ENCODE assay signal across 8 cellular contexts in genomic region chr12:3752096-3752709, GRCh38. TPM values are rescaled to one million over a fixed set of nuclear protein-coding genes. Genes with fewer than 3 reads are reported as not detected.
DNase-seq lines count a peak whose midpoint lies in the region; ATAC-seq, FAIRE-seq and TF ChIP-seq lines count a peak whose summit lies in the region.

No MANE protein-coding gene starts in this region.

- CTCF ChIA-PET in SK-N-SH (lab: Yijun Ruan, JAX) = interaction anchor here (0.6 to 1.7 kb wide), 8 partner anchors 8 to 452 kb away, joined by 3 to 12 read pairs (median 4); no protein-coding TSS in a partner anchor
- CTCF ChIA-PET in activated naive CD4-positive, alpha-beta T cell treated with anti-CD3 and anti-CD28 coated beads, Interleukin-2, amount 10 ng/mL, durations not matched to agents 7 days and 5 days (lab: Charles Lee) = interaction anchor here (1.2 to 2.1 kb wide), 4 partner anchors 12 to 452 kb away, joined by 3 to 8 read pairs (median 4); no protein-coding TSS in a partner anchor

- no peak for TF ChIP-seq CTCF in SK-N-SH (IDR thresholded peaks at IDR 0.05)
- no peak for TF ChIP-seq CTCF in keratinocyte (optimal IDR thresholded peaks at IDR 0.05 in 1 of 3, IDR thresholded peaks at IDR 0.05 in 1 of 3, conservative IDR thresholded peaks at IDR 0.05 in 1 of 3; ENCODE audit: extremely low read depth in 1 of 3, insufficient read depth in 2 of 3, low read length in 3 of 3)

- H3K79me2 ChIP-seq in SK-N-SH (ENCODE audit: insufficient read depth) (no peaks in the 10 kb centered on the region), keratinocyte (ENCODE audit: control insufficient read depth, insufficient read depth, low read length) (no peaks in the 10 kb centered on the region)

- peak overlapping the region; percentile 80 for H3K4me3 Mint-ChIP-seq in activated naive CD4-positive, alpha-beta T cell treated with anti-CD3 and anti-CD28 coated beads, Interleukin-2, amount 10 ng/mL, durations not matched to agents 7 days and 5 days

- H3K4me2 ChIP-seq in SK-N-SH (no peak overlapping the region), keratinocyte (ENCODE audit: control insufficient read depth, extremely low read depth, insufficient read depth, low read depth, low read length) (no peak overlapping the region)

- H2AFZ ChIP-seq in SK-N-SH (ENCODE audit: low read depth) = no peak overlapping the region
- H2AFZ ChIP-seq in keratinocyte (ENCODE audit: control insufficient read depth, low read length) = peak overlapping the region; percentile 56

- H3K4me1 Mint-ChIP-seq in activated naive CD4-positive, alpha-beta T cell treated with anti-CD3 and anti-CD28 coated beads, Interleukin-2, amount 10 ng/mL, durations not matched to agents 7 days and 5 days = peaks cover 63% of the 10 kb centered on the region

- TF ChIP-seq RAD21 in SK-N-SH (IDR thresholded peaks at IDR 0.05; ENCODE audit: low read length) = no peak

- H3K9me3 Mint-ChIP-seq in activated naive CD4-positive, alpha-beta T cell treated with anti-CD3 and anti-CD28 coated beads, Interleukin-2, amount 10 ng/mL, durations not matched to agents 7 days and 5 days = no peaks in the 10 kb centered on the region

- POLR2A ChIA-PET in SK-N-SH (lab: Yijun Ruan, JAX) = no interaction called here

- no peaks in the 10 kb centered on the region for H3K36me3 ChIP-seq in SK-N-SH (replicated peaks in 1 of 2; ENCODE audit: control insufficient read depth in 1 of 2, insufficient read depth in 2 of 2, low read length in 1 of 2)
- H3K36me3 ChIP-seq in keratinocyte (ENCODE audit: control insufficient read depth in 2 of 2, extremely low read depth in 1 of 2, insufficient read depth in 2 of 2, low read length in 2 of 2) = no peaks in the 10 kb centered on the region

- H3K36me3 Mint-ChIP-seq in activated naive CD4-positive, alpha-beta T cell treated with anti-CD3 and anti-CD28 coated beads, Interleukin-2, amount 10 ng/mL, durations not matched to agents 7 days and 5 days = peaks cover 28% of the 10 kb centered on the region

- H3K9me1 ChIP-seq in keratinocyte (ENCODE audit: control insufficient read depth, extremely low read depth, insufficient read depth, low read length) = no peaks in the 10 kb centered on the region

- DNase-seq in SK-N-SH = peak; percentile 31
- peak; percentile 73 for DNase-seq in RPMI7951 (ENCODE audit: low read depth)
- DNase-seq in activated naive CD4-positive, alpha-beta T cell treated with anti-CD3 and anti-CD28 coated beads, Interleukin-2, amount 10 ng/mL, durations not matched to agents 7 days and 5 days = peak; percentile 81
- DNase-seq in keratinocyte (ENCODE audit: low read depth, low spot score) = no peak
- peak; percentile 70 to 73 for DNase-seq in stimulated activated CD4-positive, alpha-beta T cell treated with anti-CD3 and anti-CD28 coated beads, Interleukin-2, amount 100 ng/mL, for 24 hours
- DNase-seq in hippocampal formation (lab: John Stamatoyannopoulos, UW) = no peak

- H3F3A ChIP-seq in SK-N-SH (replicated peaks; ENCODE audit: insufficient read depth) = no peaks in the 10 kb centered on the region

- no peak for TF ChIP-seq EP300 in SK-N-SH (IDR thresholded peaks at IDR 0.05; ENCODE audit: borderline replicate concordance in 1 of 2, low read depth in 1 of 2, low read length in 1 of 2)

- ATAC-seq in SK-N-SH treated with all-trans-retinoic acid at 6 μM for 48 hours (no peak; the same call in 2 of the 3 replicates), HG03060 (IDR thresholded peaks at IDR 0.05; ENCODE audit: low read depth, unreplicated experiment) (peak; percentile 31)

- no peak for FAIRE-seq in keratinocyte (lab: Jason Lieb, UNC)

- no peak overlapping the region for H3K4me3 ChIP-seq in SK-N-SH (ENCODE audit: low read depth in 2 of 2, low read length in 1 of 2)
- H3K4me3 ChIP-seq in keratinocyte (ENCODE audit: control insufficient read depth in 2 of 3, extremely low read depth in 1 of 3, insufficient read depth in 2 of 3, low read depth in 1 of 3, low read length in 3 of 3) = no peak overlapping the region

- 81% methylated on average over 18 of the region's 18 CpGs for WGBS in SK-N-SH (ENCODE audit: low lambda C conversion rate)

- no peaks in the 10 kb centered on the region for H3K9me2 ChIP-seq in SK-N-SH

- H3K27me3 Mint-ChIP-seq in activated naive CD4-positive, alpha-beta T cell treated with anti-CD3 and anti-CD28 coated beads, Interleukin-2, amount 10 ng/mL, durations not matched to agents 7 days and 5 days = no peaks in the 10 kb centered on the region

- H3K9me3 ChIP-seq in SK-N-SH (no peaks in the 10 kb centered on the region), keratinocyte (ENCODE audit: control insufficient read depth, low read depth, low read length) (no peaks in the 10 kb centered on the region)

- H3K27ac ChIP-seq in SK-N-SH (ENCODE audit: low read depth in 2 of 2, low read length in 1 of 2) = no peak overlapping the region
- no peak overlapping the region for H3K27ac ChIP-seq in keratinocyte (ENCODE audit: control insufficient read depth, insufficient read depth, low read length)

- no peaks in the 10 kb centered on the region for H3K27me3 ChIP-seq in SK-N-SH (ENCODE audit: insufficient read depth)
- H3K27me3 ChIP-seq in keratinocyte (ENCODE audit: control insufficient read depth, extremely low read depth, insufficient read depth, low read length) = peaks cover 8% of the 10 kb centered on the region

- H3K4me1 ChIP-seq in SK-N-SH (ENCODE audit: control insufficient read depth in 1 of 2, insufficient read depth in 2 of 2, low read depth in 1 of 2, low read length in 1 of 2) = peaks cover 0 to 2% of the 10 kb centered on the region in 2 experiments; a peak in 1 of 4 replicates
- H3K4me1 ChIP-seq in keratinocyte (ENCODE audit: control insufficient read depth, extremely low read depth, insufficient read depth, low read length) = peaks cover 2% of the 10 kb centered on the region

- H4K20me1 ChIP-seq in SK-N-SH (ENCODE audit: insufficient read depth) (no peaks in the 10 kb centered on the region), keratinocyte (ENCODE audit: control insufficient read depth, extremely low read depth, insufficient read depth, low read length) (no peaks in the 10 kb centered on the region)

- dilution Hi-C loops in keratinocyte (cut with MboI; ENCODE audit: extremely low pct_ligation_motif_present, low sequenced_read_pairs) = no loop called here

- H3K27ac Mint-ChIP-seq in activated naive CD4-positive, alpha-beta T cell treated with anti-CD3 and anti-CD28 coated beads, Interleukin-2, amount 10 ng/mL, durations not matched to agents 7 days and 5 days = peak overlapping the region; percentile 95

- H3K9ac ChIP-seq in SK-N-SH = no peak overlapping the region
- H3K9ac ChIP-seq in keratinocyte (ENCODE audit: control insufficient read depth, extremely low read depth, insufficient read depth, low read length) = no peak overlapping the region

TF ChIP-seq in SK-N-SH, 30 proteins besides CTCF, POLR2A, EP300 and RAD21:
- no peak for TF ChIP-seq SMC3 (IDR thresholded peaks at IDR 0.05; ENCODE audit: low read depth, low read length)
- TF ChIP-seq MEF2A (IDR thresholded peaks at IDR 0.05; ENCODE audit: borderline replicate concordance, low read depth) = no peak
TF ChIP-seq in SK-N-SH: peak in this region for 0.

TF ChIP-seq in SK-N-SH treated with all-trans-retinoic acid at 6 μM for 48 hours, 23 proteins besides CTCF, POLR2A, EP300 and RAD21 (continues in another document):
- TF ChIP-seq ZFP30 (CRISPR knock-in tag; IDR thresholded peaks at IDR 0.05) (no peak), ARNTL (CRISPR knock-in tag; IDR thresholded peaks at IDR 0.05; ENCODE audit: borderline replicate concordance, low read depth) (no peak), GLIS3 (CRISPR knock-in tag; IDR thresholded peaks at IDR 0.05) (no peak), ZFP3 (CRISPR knock-in tag; IDR thresholded peaks at IDR 0.05) (no peak), TSHZ2 (CRISPR knock-in tag; IDR thresholded peaks at IDR 0.05) (no peak), OSR1 (CRISPR knock-in tag; IDR thresholded peaks at IDR 0.05) (no peak)

RNA-seq across cellular contexts. Expression of gene CRACR2A, which starts 0.7 kb away (rescaled TPM):
- 0.05 and 0.12 TPM in 2 replicates for polyA plus RNA-seq in SK-N-SH (2012; rRNA removed)
- polyA plus RNA-seq in SK-N-SH (2012; cell fraction: cytosol; rRNA removed) = 0.14 and 0.15 TPM in 2 replicates
- 0.02 and 0.11 TPM in 2 replicates for polyA plus RNA-seq in SK-N-SH (2012; cell fraction: nucleus; rRNA removed)
- total RNA-seq in RPMI7951 (2014; rRNA removed; shearing (Covaris generic)) = 12.4 and 17.9 TPM in 2 replicates
- 0.30 to 0.46 TPM (median 0.31 TPM) in 3 replicates for polyA plus RNA-seq in keratinocyte
- polyA plus RNA-seq in keratinocyte (2011; ENCODE audit: low read depth) = not detected
- polyA plus RNA-seq in keratinocyte (2011; cell fraction: cytosol; rRNA removed) = 0.35 and 0.41 TPM in 2 replicates
- 0.32 and 0.34 TPM in 2 replicates for polyA plus RNA-seq in keratinocyte (2011; cell fraction: nucleus; rRNA removed)
- polyA plus RNA-seq in keratinocyte (2012; ENCODE audit: low replicate concordance) = 0.06 and 0.54 TPM in 2 replicates
- polyA minus RNA-seq in keratinocyte = 0.03 to 0.26 TPM (median 0.20 TPM) in 3 replicates
- polyA minus RNA-seq in keratinocyte (2011; cell fraction: cytosol; rRNA and poly(A)+ RNA removed) = not detected
- polyA minus RNA-seq in keratinocyte (2011; cell fraction: nucleus; rRNA and poly(A)+ RNA removed) = 0.21 TPM in 1 of 2 replicates, not detected in the other

Comparison
In these comparisons a context has a peak if more than half of its experiments do, and no peak if none do; other contexts are left out.
1. DNase-seq: peak in SK-N-SH (single experiment), RPMI7951 (single experiment), activated naive CD4-positive, alpha-beta T cell treated with anti-CD3 and anti-CD28 coated beads, Interleukin-2, amount 10 ng/mL, durations not matched to agents 7 days and 5 days (single experiment) and stimulated activated CD4-positive, alpha-beta T cell treated with anti-CD3 and anti-CD28 coated beads, Interleukin-2, amount 100 ng/mL, for 24 hours (2 of 2); none in keratinocyte (single experiment) and hippocampal formation (0 of 2).